ENCODE assay signal across 21 cellular contexts in the genomic region with DNA sequence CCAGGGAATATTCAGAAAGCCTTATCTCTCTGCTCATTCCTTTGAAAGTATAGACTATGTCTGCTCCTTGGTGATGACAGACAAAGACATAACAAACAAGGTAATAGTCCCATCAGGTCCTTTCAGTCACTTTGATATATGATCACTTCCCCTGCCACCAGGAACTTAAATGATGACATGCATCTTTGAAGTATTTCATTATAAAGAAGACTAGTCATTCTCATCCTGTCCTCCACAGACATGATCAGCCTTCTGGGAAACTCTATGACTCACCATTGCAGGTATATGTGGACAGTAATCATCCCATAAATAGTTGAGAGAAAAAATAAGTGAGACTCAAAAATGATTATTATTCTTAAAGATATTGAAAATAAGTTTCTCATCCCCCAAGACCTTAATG.
A peak's percentile ranks its signal among the peaks of the same experiment; 100 is the strongest.
DNase-seq lines count a peak whose midpoint lies in the region; ATAC-seq, FAIRE-seq and TF ChIP-seq lines count a peak whose summit lies in the region.
"Had no signal": no experiment of that assay in that cellular context is flagged by ENCODE, and none has a peak within 500 bp of the region (broad histone marks: within the 10 kb centered on the region; RNA-seq: fewer than 3 reads in every experiment).

No MANE protein-coding gene starts in this region.

- H3K79me2 ChIP-seq in astrocyte (ENCODE audit: insufficient read depth, low read length) = no peaks in the 10 kb centered on the region

- H3K4me2 ChIP-seq in astrocyte (ENCODE audit: low read length) = no peak overlapping the region
- no peak overlapping the region for H3K4me2 ChIP-seq in mesenchymal stem cell (ENCODE audit: low read length, poor library complexity, severe bottlenecking)

- H3K4ac ChIP-seq in mesenchymal stem cell (ENCODE audit: low read depth in 1 of 2, low read length in 2 of 2) = no peak overlapping the region

- H3K9me3 Mint-ChIP-seq in MCF 10A (ENCODE audit: unreplicated experiment) (peaks cover 16% of the 10 kb centered on the region), astrocyte (ENCODE audit: unreplicated experiment) (no peaks in the 10 kb centered on the region)

- peak; percentile 95 for ATAC-seq in foreskin keratinocyte

- FAIRE-seq in astrocyte (lab: Jason Lieb, UNC) = peak; percentile 83
- FAIRE-seq: D721Med, G401.6, GM12892 had no signal

- H4K91ac ChIP-seq in mesenchymal stem cell (ENCODE audit: low read length) = no peak overlapping the region

- H3K4me3 ChIP-seq in breast epithelium (no peak overlapping the region), astrocyte (ENCODE audit: insufficient read depth, low read depth, low read length) (no peak overlapping the region), mesenchymal stem cell (ENCODE audit: insufficient read depth in 1 of 2, low read depth in 1 of 2, low read length in 2 of 2) (no peak overlapping the region)
- H3K4me3 ChIP-seq in effector memory CD4-positive, alpha-beta T cell (ENCODE audit: insufficient read depth, low read depth, low read length, poor library complexity, severe bottlenecking) = no peak overlapping the region

- H3K36me3 ChIP-seq in breast epithelium (no peaks in the 10 kb centered on the region), astrocyte (ENCODE audit: insufficient read depth, low read length) (no peaks in the 10 kb centered on the region), mesenchymal stem cell (ENCODE audit: control insufficient read depth in 1 of 2, insufficient read depth in 2 of 2, low read depth in 1 of 2, low read length in 2 of 2) (no peaks in the 10 kb centered on the region)
- H3K36me3 ChIP-seq in effector memory CD4-positive, alpha-beta T cell (ENCODE audit: control insufficient read depth, insufficient read depth, low read length) = no peaks in the 10 kb centered on the region
- H3K36me3 ChIP-seq: BE2C had no signal

- no peak overlapping the region for H2AK5ac ChIP-seq in mesenchymal stem cell (ENCODE audit: low read length, severe bottlenecking)

- POLR2A ChIA-PET in MCF 10A (lab: Yijun Ruan, JAX) = no interaction called here

- TF ChIP-seq CTCF in MCF 10A (IDR thresholded peaks at IDR 0.05; ENCODE audit: unreplicated experiment) = no peak
- TF ChIP-seq CTCF in breast epithelium (IDR thresholded peaks at IDR 0.05) = no peak
- TF ChIP-seq CTCF in astrocyte (IDR thresholded peaks at IDR 0.05; ENCODE audit: insufficient read depth, low read depth, low read length) = no peak
- TF ChIP-seq CTCF in foreskin keratinocyte (conservative IDR thresholded peaks at IDR 0.05) = no peak

- H3K4me1 Mint-ChIP-seq in MCF 10A (ENCODE audit: insufficient read depth, unreplicated experiment) = no peaks in the 10 kb centered on the region
- H3K4me1 Mint-ChIP-seq in astrocyte (ENCODE audit: low read depth, unreplicated experiment) = peaks cover 8% of the 10 kb centered on the region

- H2AFZ ChIP-seq in astrocyte (ENCODE audit: low read depth, low read length) (no peak overlapping the region), mesenchymal stem cell (ENCODE audit: low read depth, low read length) (no peak overlapping the region)

- H3K27me3 ChIP-seq in breast epithelium (no peaks in the 10 kb centered on the region), astrocyte (ENCODE audit: insufficient read depth, low read length) (no peaks in the 10 kb centered on the region), foreskin keratinocyte (no peaks in the 10 kb centered on the region), mesenchymal stem cell (ENCODE audit: control insufficient read depth in 1 of 2, insufficient read depth in 1 of 2, low read length in 2 of 2) (no peaks in the 10 kb centered on the region)
- no peaks in the 10 kb centered on the region for H3K27me3 ChIP-seq in effector memory CD4-positive, alpha-beta T cell (replicated peaks; ENCODE audit: control insufficient read depth, insufficient read depth, low read length, poor library complexity, severe bottlenecking)
- H3K27me3 ChIP-seq: BE2C had no signal

- no peaks in the 10 kb centered on the region for H4K20me1 ChIP-seq in astrocyte (ENCODE audit: insufficient read depth, low read length)

- intact Hi-C loops in MCF 10A (cut with micrococcal nuclease) (no loop called here), breast epithelium (cut with DNase I; ENCODE audit: low total_unique reads) (no loop called here)

- H3K36me3 Mint-ChIP-seq in MCF 10A (ENCODE audit: insufficient read depth, unreplicated experiment) = no peaks in the 10 kb centered on the region
- H3K36me3 Mint-ChIP-seq in astrocyte (ENCODE audit: low read depth, unreplicated experiment) = no peaks in the 10 kb centered on the region

- DNase-seq in MCF 10A (ENCODE audit: unreplicated experiment) (peak; percentile 13), breast epithelium (ENCODE audit: low spot score in 2 of 2) (no peak), astrocyte (ENCODE audit: low read depth) (no peak), foreskin keratinocyte (peak; percentile 42 to 68), NCI-H526 treated with DMSO at 0.1 percent for 48 hours (lab: John Stamatoyannopoulos, UW) (no peak), mesenchymal stem cell (no peak)
- DNase-seq in effector memory CD4-positive, alpha-beta T cell = no peak
- DNase-seq: BE2C, H7, KBM-7, NCI-H1092 treated with DMSO at 0.1 percent for 48 hours, NCI-H146, NCI-H2029, NCI-H2227 treated with DMSO at 0.1 percent for 48 hours, NCI-H524, NCI-H82, SHP77 had no signal

- no peaks in the 10 kb centered on the region for H3K79me1 ChIP-seq in mesenchymal stem cell (replicated peaks; ENCODE audit: low read length, poor library complexity, severe bottlenecking)

- BruUV-seq in MCF 10A (replicated peaks; lab: Mats Ljungman, UMichigan) = no TSS peak

- no peak overlapping the region for H3K18ac ChIP-seq in mesenchymal stem cell (ENCODE audit: low read depth in 1 of 2, low read length in 2 of 2)

- no peak for TF ChIP-seq POLR2A in breast epithelium (IDR thresholded peaks at IDR 0.05)

- no peak overlapping the region for H3K9ac ChIP-seq in astrocyte (ENCODE audit: low read length)
- H3K9ac ChIP-seq in mesenchymal stem cell (ENCODE audit: low read length) = no peak overlapping the region

- no peak overlapping the region for H2BK120ac ChIP-seq in mesenchymal stem cell (ENCODE audit: low read depth, low read length)

- no peaks in the 10 kb centered on the region for H3K4me1 ChIP-seq in breast epithelium
- H3K4me1 ChIP-seq in astrocyte (ENCODE audit: insufficient read depth, low read length) = no peaks in the 10 kb centered on the region
- H3K4me1 ChIP-seq in foreskin keratinocyte = peaks cover 9% of the 10 kb centered on the region
- H3K4me1 ChIP-seq in effector memory CD4-positive, alpha-beta T cell (ENCODE audit: control insufficient read depth, insufficient read depth, low read length, poor library complexity, severe bottlenecking) = no peaks in the 10 kb centered on the region
- no peaks in the 10 kb centered on the region for H3K4me1 ChIP-seq in mesenchymal stem cell (ENCODE audit: control insufficient read depth, insufficient read depth, low read depth, low read length)
- H3K4me1 ChIP-seq: BE2C had no signal

- no peak overlapping the region for H3K23ac ChIP-seq in mesenchymal stem cell (ENCODE audit: low read length in 2 of 2)

- CTCF ChIA-PET in MCF 10A (lab: Yijun Ruan, JAX) = no interaction called here

- no peak overlapping the region for H2BK5ac ChIP-seq in mesenchymal stem cell (ENCODE audit: low read depth, low read length, poor library complexity, severe bottlenecking)

- no peak overlapping the region for H2BK12ac ChIP-seq in mesenchymal stem cell (ENCODE audit: low read length in 2 of 2)

- H3K27ac ChIP-seq in breast epithelium (no peak overlapping the region), astrocyte (ENCODE audit: low read depth, low read length) (no peak overlapping the region), foreskin keratinocyte (no peak overlapping the region), mesenchymal stem cell (ENCODE audit: low read length, poor library complexity, severe bottlenecking) (no peak overlapping the region)
- no peak overlapping the region for H3K27ac ChIP-seq in effector memory CD4-positive, alpha-beta T cell (ENCODE audit: insufficient read depth, low read length, poor library complexity, severe bottlenecking)
- H3K27ac ChIP-seq: HL-60 had no signal

- H4K8ac ChIP-seq in mesenchymal stem cell (ENCODE audit: low read length) = no peak overlapping the region

- H3K27me3 Mint-ChIP-seq in MCF 10A (ENCODE audit: insufficient read depth, unreplicated experiment) (no peaks in the 10 kb centered on the region), astrocyte (ENCODE audit: low read depth, unreplicated experiment) (no peaks in the 10 kb centered on the region)

- no peak overlapping the region for H2BK15ac ChIP-seq in mesenchymal stem cell (ENCODE audit: low read depth, poor library complexity, severe bottlenecking)

- H3K27ac Mint-ChIP-seq in MCF 10A (ENCODE audit: low read depth, unreplicated experiment) (no peak overlapping the region), astrocyte (ENCODE audit: unreplicated experiment) (no peak overlapping the region)

- H3K14ac ChIP-seq in mesenchymal stem cell (ENCODE audit: low read length in 2 of 2) = no peak overlapping the region

- H3K9me3 ChIP-seq in breast epithelium (no peaks in the 10 kb centered on the region), astrocyte (ENCODE audit: insufficient read depth, low read depth, low read length) (no peaks in the 10 kb centered on the region), mesenchymal stem cell (ENCODE audit: control insufficient read depth, low read length) (peaks cover 4% of the 10 kb centered on the region)
- H3K9me3 ChIP-seq in effector memory CD4-positive, alpha-beta T cell (ENCODE audit: control insufficient read depth, low read length) = peaks cover 4% of the 10 kb centered on the region
- H3K9me3 ChIP-seq: BE2C had no signal

- no peak overlapping the region for H3K4me3 Mint-ChIP-seq in MCF 10A (ENCODE audit: unreplicated experiment)
- no peak overlapping the region for H3K4me3 Mint-ChIP-seq in astrocyte (ENCODE audit: unreplicated experiment)

Comparison
In these comparisons a context has a peak if more than half of its experiments do, and no peak if none do; other contexts are left out.
1. DNase-seq: peak in MCF 10A (single experiment) and foreskin keratinocyte (2 of 2); none in breast epithelium (0 of 2), astrocyte (single experiment), NCI-H526 treated with DMSO at 0.1 percent for 48 hours (single experiment), effector memory CD4-positive, alpha-beta T cell (0 of 3) and mesenchymal stem cell (single experiment).